ENCODE assay signal across 1 cellular context in the genomic region with DNA sequence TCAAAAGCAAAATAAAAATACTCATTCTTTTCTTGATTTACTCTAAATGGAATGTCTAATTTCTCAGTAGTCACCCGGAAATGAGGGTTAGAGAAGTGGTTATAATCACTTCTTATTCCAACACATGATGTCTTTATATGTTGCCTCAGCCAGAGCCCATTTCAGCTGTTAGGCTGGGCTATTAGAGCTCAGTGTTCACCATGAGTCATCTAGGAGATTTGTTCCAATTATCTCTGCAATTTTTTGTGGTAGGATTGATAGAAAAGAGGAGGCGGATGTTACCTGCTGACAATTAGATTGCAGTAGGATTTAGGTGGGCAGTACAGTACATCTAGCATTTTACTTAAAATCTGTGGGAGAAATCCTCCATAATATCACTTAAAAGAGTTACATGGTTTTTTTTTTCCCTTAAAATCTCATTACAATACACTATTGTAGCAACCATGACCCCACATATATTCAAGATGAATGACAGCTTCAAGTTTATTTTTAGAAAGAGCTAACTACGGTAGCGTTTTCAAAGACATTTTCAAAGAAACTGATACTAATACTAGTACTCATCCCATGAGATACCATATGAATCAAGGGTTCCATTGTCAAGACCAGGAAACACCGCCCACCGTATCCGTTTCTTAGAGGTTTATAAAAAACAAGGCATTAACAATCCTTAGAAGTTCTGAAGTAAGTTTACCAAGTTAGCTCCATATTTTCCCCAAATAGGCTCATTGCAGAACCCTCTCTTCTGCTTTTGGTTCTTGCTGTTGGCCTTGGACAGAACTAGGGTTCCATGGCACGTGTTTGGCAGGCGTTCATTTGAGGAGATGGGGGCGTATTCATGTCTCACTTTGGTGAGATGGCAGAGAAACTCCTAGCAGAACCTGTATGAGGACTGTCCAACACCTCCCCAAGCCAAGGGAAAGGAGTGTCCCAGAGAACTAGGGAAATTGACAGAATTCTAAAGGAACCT.
TF ChIP-seq lines count a peak whose summit lies in the region.

No MANE protein-coding gene starts in this region.

TF ChIP-seq in WTC11, 78 proteins besides CTCF, POLR2A, EP300 and RAD21 (continued from another document):
- TF ChIP-seq, protein P1, sequence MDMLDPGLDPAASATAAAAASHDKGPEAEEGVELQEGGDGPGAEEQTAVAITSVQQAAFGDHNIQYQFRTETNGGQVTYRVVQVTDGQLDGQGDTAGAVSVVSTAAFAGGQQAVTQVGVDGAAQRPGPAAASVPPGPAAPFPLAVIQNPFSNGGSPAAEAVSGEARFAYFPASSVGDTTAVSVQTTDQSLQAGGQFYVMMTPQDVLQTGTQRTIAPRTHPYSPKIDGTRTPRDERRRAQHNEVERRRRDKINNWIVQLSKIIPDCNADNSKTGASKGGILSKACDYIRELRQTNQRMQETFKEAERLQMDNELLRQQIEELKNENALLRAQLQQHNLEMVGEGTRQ (CRISPR knock-in tag; IDR thresholded peaks at IDR 0.05) = no peak
